ENCODE assay signal across 11 cellular contexts in genomic region chr5:168712280-168712924, GRCh38.
DNase-seq lines count a peak whose midpoint lies in the region; ATAC-seq and FAIRE-seq lines count a peak whose summit lies in the region.
"Had no signal": no experiment of that assay in that cellular context is flagged by ENCODE, and none has a peak within 500 bp of the region (broad histone marks: within the 10 kb centered on the region; RNA-seq: fewer than 3 reads in every experiment).

No MANE protein-coding gene starts in this region.

- H3K4me3 Mint-ChIP-seq in activated naive CD8-positive, alpha-beta T cell treated with anti-CD3 and anti-CD28 coated beads for 36 hours = no peak overlapping the region

- H3K36me3 Mint-ChIP-seq in activated naive CD4-positive, alpha-beta T cell treated with anti-CD3 and anti-CD28 coated beads, Interleukin-2, amount 50 U/mL, for 72 hours = no peaks in the 10 kb centered on the region
- no peaks in the 10 kb centered on the region for H3K36me3 Mint-ChIP-seq in activated naive CD8-positive, alpha-beta T cell treated with anti-CD3 and anti-CD28 coated beads for 36 hours

- no peaks in the 10 kb centered on the region for H3K9me3 Mint-ChIP-seq in activated naive CD4-positive, alpha-beta T cell treated with anti-CD3 and anti-CD28 coated beads, Interleukin-2, amount 50 U/mL, for 72 hours
- no peaks in the 10 kb centered on the region for H3K9me3 Mint-ChIP-seq in activated naive CD8-positive, alpha-beta T cell treated with anti-CD3 and anti-CD28 coated beads for 36 hours

- no peaks in the 10 kb centered on the region for H3K27me3 Mint-ChIP-seq in activated naive CD8-positive, alpha-beta T cell treated with anti-CD3 and anti-CD28 coated beads for 36 hours

- peak; percentile 44 for FAIRE-seq in urothelium cell line (lab: Jason Lieb, UNC)
- FAIRE-seq: islet of Langerhans had no signal

- H3K4me3 ChIP-seq in adipocyte (ENCODE audit: low read length) = peak overlapping the region; percentile 13

- peak overlapping the region; percentile 26 for H3K9ac ChIP-seq in adipocyte (ENCODE audit: low read length)
- H3K9ac ChIP-seq: KMS-11 had no signal

- no peaks in the 10 kb centered on the region for H3K4me1 Mint-ChIP-seq in activated naive CD8-positive, alpha-beta T cell treated with anti-CD3 and anti-CD28 coated beads for 36 hours

- no peak for DNase-seq in activated naive CD4-positive, alpha-beta T cell treated with anti-CD3 and anti-CD28 coated beads, Interleukin-2, amount 50 U/mL, for 72 hours (ENCODE audit: low spot score in 2 of 2)
- no peak for DNase-seq in activated naive CD4-positive, alpha-beta T cell (lab: John Stamatoyannopoulos, UW)
- DNase-seq in adipocyte (ENCODE audit: low read depth) (peak; percentile 93), left cardiac atrium (peak; percentile 40), urothelium cell line (ENCODE audit: low spot score) (peak; percentile 90)
- DNase-seq in activated naive CD8-positive, alpha-beta T cell treated with anti-CD3 and anti-CD28 coated beads for 36 hours = no peak
- DNase-seq: activated gamma-delta T cell had no signal

- no peaks in the 10 kb centered on the region for H3K9me3 ChIP-seq in adipocyte (ENCODE audit: control insufficient read depth, low read length)

- H3K27me3 ChIP-seq in adipocyte (replicated peaks; ENCODE audit: control insufficient read depth, insufficient read depth, low read length) = no peaks in the 10 kb centered on the region

- no peak overlapping the region for H3K27ac Mint-ChIP-seq in activated naive CD4-positive, alpha-beta T cell treated with anti-CD3 and anti-CD28 coated beads, Interleukin-2, amount 50 U/mL, for 72 hours
- H3K27ac Mint-ChIP-seq in activated naive CD8-positive, alpha-beta T cell treated with anti-CD3 and anti-CD28 coated beads for 36 hours = no peak overlapping the region

- peaks cover 14% of the 10 kb centered on the region for H3K4me1 ChIP-seq in adipocyte (ENCODE audit: control insufficient read depth, insufficient read depth, low read length)

- peak; percentile 28 to 52 for ATAC-seq in activated naive CD4-positive, alpha-beta T cell treated with anti-CD3 and anti-CD28 coated beads, Interleukin-2, amount 50 U/mL, for 72 hours
- ATAC-seq in left cardiac atrium = peak; percentile 67 to 82
- ATAC-seq in GM19463 (IDR thresholded peaks at IDR 0.05; ENCODE audit: unreplicated experiment) = no peak
- no peak for ATAC-seq in HG03280 (IDR thresholded peaks at IDR 0.05; ENCODE audit: unreplicated experiment)

- peaks cover 37% of the 10 kb centered on the region for H3K36me3 ChIP-seq in adipocyte (ENCODE audit: control insufficient read depth, insufficient read depth, low read length, severe bottlenecking)

- intact Hi-C loops in left cardiac atrium (cut with DNase I) = no loop called here

Comparison
In these comparisons a context has a peak if more than half of its experiments do, and no peak if none do; other contexts are left out.
1. ATAC-seq: peak in activated naive CD4-positive, alpha-beta T cell treated with anti-CD3 and anti-CD28 coated beads, Interleukin-2, amount 50 U/mL, for 72 hours (2 of 2) and left cardiac atrium (2 of 2); none in GM19463 (single experiment) and HG03280 (single experiment).
2. DNase-seq: peak in adipocyte (single experiment), left cardiac atrium (single experiment) and urothelium cell line (single experiment); none in activated naive CD4-positive, alpha-beta T cell treated with anti-CD3 and anti-CD28 coated beads, Interleukin-2, amount 50 U/mL, for 72 hours (0 of 2), activated naive CD4-positive, alpha-beta T cell (0 of 4) and activated naive CD8-positive, alpha-beta T cell treated with anti-CD3 and anti-CD28 coated beads for 36 hours (single experiment).